ENCODE assay signal across 8 cellular contexts in genomic region chr15:40941528-40942336, GRCh38. TPM values are rescaled to one million over a fixed set of nuclear protein-coding genes. Genes with fewer than 3 reads are reported as not detected.
DNase-seq lines count a peak whose midpoint lies in the region; ATAC-seq and TF ChIP-seq lines count a peak whose summit lies in the region.

No MANE protein-coding gene starts in this region.

- no peaks in the 10 kb centered on the region for H3K9me3 ChIP-seq in mucosa of descending colon

- no peak for TF ChIP-seq CTCF in epithelial cell of esophagus (IDR thresholded peaks at IDR 0.05; ENCODE audit: insufficient read depth, low read depth, low read length, missing control alignments)
- TF ChIP-seq CTCF in mucosa of descending colon (IDR thresholded peaks at IDR 0.05): peak; percentile 74

- ATAC-seq in GM18907 (IDR thresholded peaks at IDR 0.05; ENCODE audit: unreplicated experiment): peak; percentile 57
- peak; percentile 58 for ATAC-seq in HG03139 (IDR thresholded peaks at IDR 0.05; ENCODE audit: unreplicated experiment)
- ATAC-seq in mucosa of descending colon: peak; percentile 91

- H3K4me3 ChIP-seq in epithelial cell of esophagus (ENCODE audit: low read length): peak overlapping the region; percentile 54
- peak overlapping the region; percentile 28 for H3K4me3 ChIP-seq in mucosa of descending colon

- DNase-seq in AG20443 (ENCODE audit: low spot score) (peak; percentile 96), NOMO-1 (lab: John Stamatoyannopoulos, UW; ENCODE audit: unreplicated experiment in 2 of 2) (peak; percentile 73 to 91), activated T-cell treated with anti-CD3 and anti-CD28 coated beads for 1 hour (ENCODE audit: low read depth) (peak; percentile 56), epithelial cell of esophagus (ENCODE audit: low read depth) (peak; percentile 62), mucosa of descending colon (peak; percentile 84 to 91 (median 88))
- peak; percentile 34 for DNase-seq in stimulated activated CD8-positive, alpha-beta memory T cell treated with anti-CD3 and anti-CD28 coated beads, Interleukin-7, amount 100 ng/mL, for 24 hours (ENCODE audit: low read depth)

- intact Hi-C loops in mucosa of descending colon (cut with DNase I, micrococcal nuclease): loop anchor here in 1 of 2 donors (10.0 kb wide), 1 partner anchor 73 kb away; no protein-coding TSS in a partner anchor

- H3K4me1 ChIP-seq in mucosa of descending colon (ENCODE audit: low read depth): peaks cover 9% of the 10 kb centered on the region

- no peaks in the 10 kb centered on the region for H3K36me3 ChIP-seq in mucosa of descending colon (ENCODE audit: low read depth)

RNA-seq across cellular contexts. Expression of gene CHAC1, which starts 11.5 kb away (rescaled TPM):
- 1 to 10 TPM in 2 of 3 donors, under 1 TPM in 1; 0.69 to 3.1 (median 2.6) TPM for total RNA-seq in mucosa of descending colon

RNA-seq across cellular contexts. Expression of gene DLL4, which starts 12.6 kb away (rescaled TPM):
- 10 to 100 TPM in 2 of 3 donors, 1 to 10 TPM in 1; 9.4 to 23.0 (median 15.6) TPM for total RNA-seq in mucosa of descending colon

RNA-seq across cellular contexts. Expression of gene VPS18, which starts 47.5 kb away (rescaled TPM):
- 10 to 100 TPM; 14.1 to 21.1 (median 18.0) TPM for total RNA-seq in mucosa of descending colon

Comparison
In these comparisons a context has a peak if more than half of its experiments do, and no peak if none do; other contexts are left out.
1. Peak in every context shown above with its lines: DNase-seq, ATAC-seq and H3K4me3 ChIP-seq.
2. DNase-seq: peak in every context shown above with its lines; median percentile 96 in AG20443; 88 in mucosa of descending colon; 82 in NOMO-1; 62 in epithelial cell of esophagus; 56 in activated T-cell treated with anti-CD3 and anti-CD28 coated beads for 1 hour; 34 in stimulated activated CD8-positive, alpha-beta memory T cell treated with anti-CD3 and anti-CD28 coated beads, Interleukin-7, amount 100 ng/mL, for 24 hours.